Comparison of ENCODE assay signal across 8 cellular contexts in the genomic region with DNA sequence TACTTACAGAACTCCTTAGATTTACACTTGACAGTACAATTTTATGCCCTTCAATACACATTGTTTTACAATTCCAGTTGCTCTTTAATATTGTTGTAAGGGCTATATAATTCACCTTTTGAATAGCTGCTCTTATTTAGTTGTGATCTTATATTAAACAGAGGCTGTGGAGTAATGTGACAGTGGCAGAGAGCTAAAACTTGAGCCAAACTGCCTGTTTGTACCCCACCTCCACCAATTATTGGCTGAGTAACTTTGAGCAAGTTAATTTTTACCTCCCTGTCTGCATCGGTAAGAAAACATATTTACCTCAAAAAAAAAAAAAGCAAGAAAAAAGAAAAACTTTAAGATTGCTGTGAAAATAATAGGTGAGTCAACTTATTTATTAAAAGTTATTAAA. TPM values are rescaled to one million over a fixed set of nuclear protein-coding genes. Genes with fewer than 3 reads are reported as not detected.
DNase-seq lines count a peak whose midpoint lies in the region; ATAC-seq and TF ChIP-seq lines count a peak whose summit lies in the region.

No MANE protein-coding gene starts in this region.

- H3K9me3 ChIP-seq in GM23248 (ENCODE audit: low read depth), result no peaks in the 10 kb centered on the region
- no peaks in the 10 kb centered on the region for H3K9me3 ChIP-seq in T-helper 17 cell (ENCODE audit: control insufficient read depth, low read length, poor library complexity, severe bottlenecking)
- no peaks in the 10 kb centered on the region for H3K9me3 ChIP-seq in psoas muscle

- peaks cover 3% of the 10 kb centered on the region for H3K36me3 Mint-ChIP-seq in T-helper 17 cell (ENCODE audit: low read depth)

- H3K9me2 ChIP-seq in GM23248 (ENCODE audit: insufficient read depth), result no peaks in the 10 kb centered on the region

- ATAC-seq in T-helper 17 cell (no peak), psoas muscle (no peak)

- H3K27ac ChIP-seq in GM23248 (peak overlapping the region; percentile 86; the same call in 1 of the 2 replicates), psoas muscle (no peak overlapping the region)

- H3K36me3 ChIP-seq in GM23248 (ENCODE audit: low read depth) (no peaks in the 10 kb centered on the region), psoas muscle (ENCODE audit: insufficient read depth in 1 of 2, low read depth in 1 of 2) (peaks cover 0 to 8% of the 10 kb centered on the region in 2 donors)

- no peaks in the 10 kb centered on the region for H3K27me3 Mint-ChIP-seq in T-helper 17 cell

- H3F3A ChIP-seq in GM23248 (ENCODE audit: insufficient read depth), result no peaks in the 10 kb centered on the region; the same call in 1 of the 2 replicates

- H3K4me2 ChIP-seq in GM23248 (ENCODE audit: unreplicated experiment), result peak overlapping the region; percentile 100

- H3K27ac Mint-ChIP-seq in T-helper 17 cell, result peak overlapping the region; percentile 99

- peak overlapping the region; percentile 92 for H3K4me3 ChIP-seq in GM23248
- peak overlapping the region; percentile 92 for H3K4me3 ChIP-seq in fibroblast of mammary gland (ENCODE audit: control insufficient read depth, low read depth, low read length)
- H3K4me3 ChIP-seq in psoas muscle, result peak overlapping the region; percentile 86

- H3K79me2 ChIP-seq in GM23248 (ENCODE audit: insufficient read depth), result peaks cover 72% of the 10 kb centered on the region

- in situ Hi-C loops in GM23248 (cut with MboI), result no loop called here

- peaks cover 18% of the 10 kb centered on the region for H3K4me1 ChIP-seq in GM23248 (ENCODE audit: insufficient read depth)
- H3K4me1 ChIP-seq in psoas muscle, result peaks cover 50% of the 10 kb centered on the region

- H2AFZ ChIP-seq in GM23248, result no peak overlapping the region

- intact Hi-C loops in psoas muscle (cut with DNase I), result loop anchor here in 1 of 2 donors (5.0 kb wide), 2 partner anchors 106 to 191 kb away; no protein-coding TSS in a partner anchor

- H4K20me1 ChIP-seq in GM23248 (ENCODE audit: insufficient read depth), result peaks cover 14% of the 10 kb centered on the region; the same call in 1 of the 2 replicates

- peaks cover 43% of the 10 kb centered on the region for H3K4me1 Mint-ChIP-seq in T-helper 17 cell

- TF ChIP-seq CTCF in fibroblast of mammary gland (conservative IDR thresholded peaks at IDR 0.05; ENCODE audit: control insufficient read depth, insufficient read depth, low read depth, low read length) (no peak), psoas muscle (IDR thresholded peaks at IDR 0.05) (no peak)

- 0% methylated on average over 1 of the region's 1 CpG for WGBS in GM23248 (ENCODE audit: low coverage in 1 of 2, low lambda C conversion rate in 2 of 2, missing lambda C conversion rate in 2 of 2), 2 experiments
- WGBS in psoas muscle, 3 donors, result 9 to 24% (median 24%) methylated on average over 1 of the region's 1 CpG

- peak overlapping the region; percentile 95 for H3K9ac ChIP-seq in GM23248

- H3K27me3 ChIP-seq in GM23248 (replicated peaks; ENCODE audit: insufficient read depth), result no peaks in the 10 kb centered on the region
- H3K27me3 ChIP-seq in psoas muscle (ENCODE audit: insufficient read depth in 3 of 3, low read length in 2 of 3), result no peaks in the 10 kb centered on the region

- DNase-seq in GM23248 (no peak), T-helper 17 cell (no peak), fibroblast of mammary gland (ENCODE audit: low read depth) (no peak), psoas muscle (no peak), T-helper 9 cell (no peak), SK-N-DZ (ENCODE audit: low spot score) (no peak), DMS153 (lab: John Stamatoyannopoulos, UW) (no peak)
- no peak for DNase-seq in activated CD4-positive, CD25-positive, alpha-beta regulatory T cell treated with anti-CD3 and anti-CD28 coated beads, Interleukin-2, amount 50 U/mL, for 72 hours

- H3K4me3 Mint-ChIP-seq in T-helper 17 cell, result peak overlapping the region; percentile 97

RNA-seq across cellular contexts. Expression of a gene that starts 1.6 kb away (rescaled TPM):
- 34.0 and 39.4 TPM in 2 replicates for total RNA-seq in GM23248 (2014; rRNA removed; shearing (Covaris generic))
- polyA plus RNA-seq in GM23248 (2016; fragmentation: Nextera tagmentation; extraction: Ambion mirVana) (185 and 193 TPM in 2 replicates), psoas muscle (10 to 100 TPM; 38.1 to 70.2 (median 61.7) TPM)
- total RNA-seq in T-helper 17 cell (10 to 100 TPM; 85.7 to 87.4 TPM), psoas muscle (10 to 100 TPM; 61.5 to 78.2 (median 71.5) TPM)
- polyA plus RNA-seq in SK-N-DZ (2014; cell fraction: cytosol; rRNA removed), result 19.3 and 21.9 TPM in 2 replicates
- 13.6 and 17.7 TPM in 2 replicates for polyA plus RNA-seq in SK-N-DZ (2014; cell fraction: nucleus; rRNA removed)

RNA-seq across cellular contexts. Expression of a gene that starts 56.9 kb away (rescaled TPM):
- not detected in 2 replicates for total RNA-seq in GM23248 (2014; rRNA removed; shearing (Covaris generic))
- polyA plus RNA-seq in GM23248 (2016; fragmentation: Nextera tagmentation; extraction: Ambion mirVana) (not detected in 2 replicates), psoas muscle (not detected)
- total RNA-seq in T-helper 17 cell (not detected), psoas muscle (not detected)
- not detected in 2 replicates for polyA plus RNA-seq in SK-N-DZ (2014; cell fraction: cytosol; rRNA removed)
- not detected in 2 replicates for polyA plus RNA-seq in SK-N-DZ (2014; cell fraction: nucleus; rRNA removed)
